ENCODE assay signal across 11 cellular contexts in genomic region chr7:130971297-130971696, GRCh38.
DNase-seq lines count a peak whose midpoint lies in the region; ATAC-seq and TF ChIP-seq lines count a peak whose summit lies in the region.
"Had no signal": no experiment of that assay in that cellular context is flagged by ENCODE, and none has a peak within 500 bp of the region (broad histone marks: within the 10 kb centered on the region; RNA-seq: fewer than 3 reads in every experiment).

No MANE protein-coding gene starts in this region.

- CTCF ChIA-PET in GM10248 (lab: Yijun Ruan, JAX): interaction anchor here (1.0 to 4.0 kb wide), 9 partner anchors 11 to 82 kb away, joined by 3 to 29 read pairs (median 8); no protein-coding TSS in a partner anchor

- TF ChIP-seq CTCF in foreskin keratinocyte (conservative IDR thresholded peaks at IDR 0.05) (no peak), GM10248 (IDR thresholded peaks at IDR 0.05; ENCODE audit: control extremely low read depth, extremely low read depth, low read depth, missing control alignments) (no peak)

- H3K27me3 ChIP-seq in foreskin keratinocyte: no peaks in the 10 kb centered on the region

- peak; percentile 20 for ATAC-seq in foreskin keratinocyte

- POLR2A ChIA-PET in GM10248 (lab: Yijun Ruan, JAX): interaction anchor here (0.6 to 1.3 kb wide), 2 partner anchors 12 to 1284 kb away, joined by 3 to 4 read pairs; no protein-coding TSS in a partner anchor

- H3K27ac ChIP-seq in foreskin keratinocyte: no peak overlapping the region
- H3K27ac ChIP-seq: 22Rv1, WERI-Rb-1 had no signal

- H3K4me1 ChIP-seq in foreskin keratinocyte: no peaks in the 10 kb centered on the region

- DNase-seq in NK-92 treated with Interleukin-12 subunit alpha and Interleukin-12 subunit beta, amount 100 ng/mL, for 24 hours (lab: John Stamatoyannopoulos, UW): peak; percentile 35
- no peak for DNase-seq in NK-92 (lab: John Stamatoyannopoulos, UW; ENCODE audit: unreplicated experiment)
- peak; percentile 72 to 83 for DNase-seq in activated CD4-positive, alpha-beta T cell treated with anti-CD3 and anti-CD28 coated beads, Interleukin-2, amount 50 U/mL, for 48 hours
- DNase-seq in foreskin keratinocyte: no peak
- peak; percentile 81 for DNase-seq in stimulated activated CD8-positive, alpha-beta memory T cell treated with anti-CD3 and anti-CD28 coated beads, Interleukin-4, amount 100 ng/mL, for 48 hours
- no peak for DNase-seq in GM10248 (ENCODE audit: extremely low spot score)
- no peak for DNase-seq in mesenteric fat pad (ENCODE audit: low spot score)
- no peak for DNase-seq in SK-N-DZ (ENCODE audit: low spot score)
- DNase-seq: NCI-H774, WERI-Rb-1 had no signal

Comparison
In these comparisons a context has a peak if more than half of its experiments do, and no peak if none do; other contexts are left out.
1. DNase-seq: peak in NK-92 treated with Interleukin-12 subunit alpha and Interleukin-12 subunit beta, amount 100 ng/mL, for 24 hours (single experiment), activated CD4-positive, alpha-beta T cell treated with anti-CD3 and anti-CD28 coated beads, Interleukin-2, amount 50 U/mL, for 48 hours (2 of 2) and stimulated activated CD8-positive, alpha-beta memory T cell treated with anti-CD3 and anti-CD28 coated beads, Interleukin-4, amount 100 ng/mL, for 48 hours (single experiment); none in NK-92 (single experiment), foreskin keratinocyte (0 of 2), GM10248 (single experiment), mesenteric fat pad (single experiment) and SK-N-DZ (single experiment).